11 cellular contexts compared by ENCODE assay signal in genomic region chr1:59730302-59730701, GRCh38.
A peak's percentile ranks its signal among the peaks of the same experiment; 100 is the strongest.
DNase-seq lines count a peak whose midpoint lies in the region; ATAC-seq, FAIRE-seq and TF ChIP-seq lines count a peak whose summit lies in the region.
"Had no signal": no experiment of that assay in that cellular context is flagged by ENCODE, and none has a peak within 500 bp of the region (broad histone marks: within the 10 kb centered on the region; RNA-seq: fewer than 3 reads in every experiment).

No MANE protein-coding gene starts in this region.

- no peaks in the 10 kb centered on the region for H3F3A ChIP-seq in PC-9 (ENCODE audit: insufficient read depth, low read depth)

- H3K4me2 ChIP-seq in astrocyte (ENCODE audit: low read length): peak overlapping the region; percentile 72
- H3K4me2 ChIP-seq in PC-9: no peak overlapping the region

- peak overlapping the region; percentile 32 for H3K4me3 ChIP-seq in astrocyte (ENCODE audit: insufficient read depth, low read depth, low read length)
- no peak overlapping the region for H3K4me3 ChIP-seq in rectal smooth muscle tissue (ENCODE audit: low read length)
- H3K4me3 ChIP-seq in PC-9: no peak overlapping the region

- in situ Hi-C loops in GM13977 (cut with MboI; ENCODE audit: low pct_unique_long_range_greater_than_20kb, low sequenced_read_pairs, unreplicated experiment): no loop called here

- peaks cover 53% of the 10 kb centered on the region for H3K4me1 Mint-ChIP-seq in astrocyte (ENCODE audit: low read depth, unreplicated experiment)
- H3K4me1 Mint-ChIP-seq in natural killer cell treated with Interleukin-12 subunit alpha and Interleukin-12 subunit beta and Interleukin-15 and Interleukin-18, amount 100 ng/mL, for 72 hours (ENCODE audit: low read depth in 2 of 2): peaks cover 0 to 7% of the 10 kb centered on the region in 2 donors
- H3K4me1 Mint-ChIP-seq in activated T-helper 1 cell treated with anti-CD3 and anti-CD28 coated beads, Interleukin-12 subunit alpha, Interleukin-12 subunit beta, Interleukin-2, Interleukin-4 antibody, amounts not matched to agents 30 ng/mL and 10 ng/mL and 1 ng/mL, durations not matched to agents 14 hours and 24 hours and 36 hours (ENCODE audit: low read depth): peaks cover 27% of the 10 kb centered on the region

- no TSS peak for BruUV-seq in PC-9 (replicated peaks; lab: Mats Ljungman, UMichigan)

- no peak for TF ChIP-seq CTCF in astrocyte (IDR thresholded peaks at IDR 0.05; ENCODE audit: insufficient read depth, low read depth, low read length)
- TF ChIP-seq CTCF in GM13977 (IDR thresholded peaks at IDR 0.05; ENCODE audit: extremely low read depth, insufficient read depth, missing control alignments): no peak
- no peak for TF ChIP-seq CTCF in PC-9 (conservative IDR thresholded peaks at IDR 0.05)

- FAIRE-seq in astrocyte (lab: Jason Lieb, UNC): peak; percentile 49

- CTCF ChIA-PET in PC-9 (lab: Charles Lee): interaction anchor here (0.6 kb wide), 1 partner anchor 9 kb away, joined by 6 read pairs; no protein-coding TSS in a partner anchor

- peak overlapping the region; percentile 28 for H2AFZ ChIP-seq in astrocyte (ENCODE audit: low read depth, low read length)
- no peak overlapping the region for H2AFZ ChIP-seq in PC-9

- H3K9ac ChIP-seq in astrocyte (ENCODE audit: low read length) (peak overlapping the region; percentile 71), rectal smooth muscle tissue (ENCODE audit: low read length) (no peak overlapping the region)

- intact Hi-C loops in PC-9 (cut with micrococcal nuclease; ENCODE audit: unreplicated experiment): no loop called here
- intact Hi-C loops in activated T-helper 1 cell treated with anti-CD3 and anti-CD28 coated beads, Interleukin-12 subunit alpha, Interleukin-12 subunit beta, Interleukin-2, Interleukin-4 antibody, amounts not matched to agents 30 ng/mL and 10 ng/mL and 1 ng/mL, durations not matched to agents 14 hours and 24 hours and 36 hours (cut with micrococcal nuclease): no loop called here

- H3K9me2 ChIP-seq in PC-9 (ENCODE audit: insufficient read depth): no peaks in the 10 kb centered on the region

- H3K27me3 ChIP-seq in astrocyte (ENCODE audit: insufficient read depth, low read length) (no peaks in the 10 kb centered on the region), rectal smooth muscle tissue (ENCODE audit: control insufficient read depth, insufficient read depth, low read length) (no peaks in the 10 kb centered on the region), PC-9 (ENCODE audit: insufficient read depth, low read depth) (no peaks in the 10 kb centered on the region)

- H3K27ac ChIP-seq in astrocyte (ENCODE audit: low read depth, low read length) (peak overlapping the region; percentile 95), rectal smooth muscle tissue (ENCODE audit: low read depth, low read length) (peak overlapping the region; percentile 93), PC-9 (no peak overlapping the region)

- H3K79me2 ChIP-seq in astrocyte (ENCODE audit: insufficient read depth, low read length) (no peaks in the 10 kb centered on the region), PC-9 (ENCODE audit: low read depth) (no peaks in the 10 kb centered on the region)

- H3K36me3 ChIP-seq in astrocyte (ENCODE audit: insufficient read depth, low read length) (no peaks in the 10 kb centered on the region), rectal smooth muscle tissue (ENCODE audit: control insufficient read depth, insufficient read depth, low read length) (no peaks in the 10 kb centered on the region), PC-9 (ENCODE audit: low read depth) (no peaks in the 10 kb centered on the region)

- no peak for ATAC-seq in natural killer cell treated with Interleukin-12 subunit alpha and Interleukin-12 subunit beta and Interleukin-15 and Interleukin-18, amount 100 ng/mL, for 72 hours
- ATAC-seq: CD8-positive, alpha-beta T cell had no signal

- no peaks in the 10 kb centered on the region for H3K27me3 Mint-ChIP-seq in astrocyte (ENCODE audit: low read depth, unreplicated experiment)
- peaks cover 0 to 3% of the 10 kb centered on the region in 2 donors for H3K27me3 Mint-ChIP-seq in natural killer cell treated with Interleukin-12 subunit alpha and Interleukin-12 subunit beta and Interleukin-15 and Interleukin-18, amount 100 ng/mL, for 72 hours
- no peaks in the 10 kb centered on the region for H3K27me3 Mint-ChIP-seq in activated T-helper 1 cell treated with anti-CD3 and anti-CD28 coated beads, Interleukin-12 subunit alpha, Interleukin-12 subunit beta, Interleukin-2, Interleukin-4 antibody, amounts not matched to agents 30 ng/mL and 10 ng/mL and 1 ng/mL, durations not matched to agents 14 hours and 24 hours and 36 hours (ENCODE audit: insufficient read depth)

- H3K4me3 Mint-ChIP-seq in astrocyte (ENCODE audit: unreplicated experiment): peak overlapping the region; percentile 71
- H3K4me3 Mint-ChIP-seq in natural killer cell treated with Interleukin-12 subunit alpha and Interleukin-12 subunit beta and Interleukin-15 and Interleukin-18, amount 100 ng/mL, for 72 hours: no peak overlapping the region
- H3K4me3 Mint-ChIP-seq in activated T-helper 1 cell treated with anti-CD3 and anti-CD28 coated beads, Interleukin-12 subunit alpha, Interleukin-12 subunit beta, Interleukin-2, Interleukin-4 antibody, amounts not matched to agents 30 ng/mL and 10 ng/mL and 1 ng/mL, durations not matched to agents 14 hours and 24 hours and 36 hours: no peak overlapping the region
- H3K4me3 Mint-ChIP-seq: CD8-positive, alpha-beta T cell had no signal

- H3K9me3 ChIP-seq in astrocyte (ENCODE audit: insufficient read depth, low read depth, low read length) (no peaks in the 10 kb centered on the region), PC-9 (ENCODE audit: insufficient read depth, low read depth) (no peaks in the 10 kb centered on the region)

- H3K4me1 ChIP-seq in astrocyte (ENCODE audit: insufficient read depth, low read length): peaks cover 30% of the 10 kb centered on the region
- peaks cover 35% of the 10 kb centered on the region for H3K4me1 ChIP-seq in rectal smooth muscle tissue (ENCODE audit: control insufficient read depth, insufficient read depth, low read length)
- H3K4me1 ChIP-seq in PC-9 (replicated peaks; ENCODE audit: insufficient read depth): peaks cover 10% of the 10 kb centered on the region

- H3K27ac Mint-ChIP-seq in astrocyte (ENCODE audit: unreplicated experiment): peak overlapping the region; percentile 98
- H3K27ac Mint-ChIP-seq in natural killer cell treated with Interleukin-12 subunit alpha and Interleukin-12 subunit beta and Interleukin-15 and Interleukin-18, amount 100 ng/mL, for 72 hours: no peak overlapping the region
- no peak overlapping the region for H3K27ac Mint-ChIP-seq in activated T-helper 1 cell treated with anti-CD3 and anti-CD28 coated beads, Interleukin-12 subunit alpha, Interleukin-12 subunit beta, Interleukin-2, Interleukin-4 antibody, amounts not matched to agents 30 ng/mL and 10 ng/mL and 1 ng/mL, durations not matched to agents 14 hours and 24 hours and 36 hours
- H3K27ac Mint-ChIP-seq: CD8-positive, alpha-beta T cell had no signal

- peaks cover 2% of the 10 kb centered on the region for H3K9me3 Mint-ChIP-seq in astrocyte (ENCODE audit: unreplicated experiment)
- H3K9me3 Mint-ChIP-seq in natural killer cell treated with Interleukin-12 subunit alpha and Interleukin-12 subunit beta and Interleukin-15 and Interleukin-18, amount 100 ng/mL, for 72 hours: no peaks in the 10 kb centered on the region
- peaks cover 2% of the 10 kb centered on the region for H3K9me3 Mint-ChIP-seq in activated T-helper 1 cell treated with anti-CD3 and anti-CD28 coated beads, Interleukin-12 subunit alpha, Interleukin-12 subunit beta, Interleukin-2, Interleukin-4 antibody, amounts not matched to agents 30 ng/mL and 10 ng/mL and 1 ng/mL, durations not matched to agents 14 hours and 24 hours and 36 hours
- H3K9me3 Mint-ChIP-seq: CD8-positive, alpha-beta T cell had no signal

- H4K20me1 ChIP-seq in astrocyte (ENCODE audit: insufficient read depth, low read length) (no peaks in the 10 kb centered on the region), PC-9 (ENCODE audit: insufficient read depth) (no peaks in the 10 kb centered on the region)

- peaks cover 2% of the 10 kb centered on the region for H3K36me3 Mint-ChIP-seq in astrocyte (ENCODE audit: low read depth, unreplicated experiment)
- H3K36me3 Mint-ChIP-seq in natural killer cell treated with Interleukin-12 subunit alpha and Interleukin-12 subunit beta and Interleukin-15 and Interleukin-18, amount 100 ng/mL, for 72 hours: no peaks in the 10 kb centered on the region
- H3K36me3 Mint-ChIP-seq in activated T-helper 1 cell treated with anti-CD3 and anti-CD28 coated beads, Interleukin-12 subunit alpha, Interleukin-12 subunit beta, Interleukin-2, Interleukin-4 antibody, amounts not matched to agents 30 ng/mL and 10 ng/mL and 1 ng/mL, durations not matched to agents 14 hours and 24 hours and 36 hours (ENCODE audit: low read depth): peaks cover 5% of the 10 kb centered on the region

- DNase-seq in EH (ENCODE audit: low read depth) (peak; percentile 90), astrocyte (ENCODE audit: low read depth) (peak; percentile 96), glomerular visceral epithelial cell (ENCODE audit: extremely low spot score) (peak; percentile 27), GM13977 (ENCODE audit: low spot score) (no peak), PC-9 (no peak)
- no peak for DNase-seq in natural killer cell treated with Interleukin-12 subunit alpha and Interleukin-12 subunit beta and Interleukin-15 and Interleukin-18, amount 100 ng/mL, for 72 hours (ENCODE audit: low spot score)
- DNase-seq in activated T-helper 1 cell treated with anti-CD3 and anti-CD28 coated beads, Interleukin-12 subunit alpha, Interleukin-12 subunit beta, Interleukin-2, Interleukin-4 antibody, amounts not matched to agents 30 ng/mL and 10 ng/mL and 1 ng/mL, durations not matched to agents 14 hours and 24 hours and 36 hours (ENCODE audit: low spot score): no peak
- DNase-seq: CD8-positive, alpha-beta T cell; effector CD8-positive, alpha-beta T cell; NCI-H2171 treated with DMSO at 0.1 percent for 48 hours had no signal

- POLR2A ChIA-PET in PC-9 (lab: Charles Lee; ENCODE audit: unreplicated experiment): interaction anchor here (0.6 kb wide), 1 partner anchor 20 kb away, joined by 4 read pairs; no protein-coding TSS in a partner anchor

Comparison
In these comparisons a context has a peak if more than half of its experiments do, and no peak if none do; other contexts are left out.
1. DNase-seq: peak in EH (single experiment), astrocyte (single experiment) and glomerular visceral epithelial cell (single experiment); none in GM13977 (single experiment), PC-9 (0 of 2), natural killer cell treated with Interleukin-12 subunit alpha and Interleukin-12 subunit beta and Interleukin-15 and Interleukin-18, amount 100 ng/mL, for 72 hours (single experiment) and activated T-helper 1 cell treated with anti-CD3 and anti-CD28 coated beads, Interleukin-12 subunit alpha, Interleukin-12 subunit beta, Interleukin-2, Interleukin-4 antibody, amounts not matched to agents 30 ng/mL and 10 ng/mL and 1 ng/mL, durations not matched to agents 14 hours and 24 hours and 36 hours (single experiment).